Comparison of ENCODE assay signal across 8 cellular contexts in genomic region chr17:30599424-30600061, GRCh38.
A peak's percentile ranks its signal among the peaks of the same experiment; 100 is the strongest.
DNase-seq lines count a peak whose midpoint lies in the region; ATAC-seq and TF ChIP-seq lines count a peak whose summit lies in the region.

No MANE protein-coding gene starts in this region.

- H3K27ac ChIP-seq in tibial nerve: peak overlapping the region; percentile 84 to 96 (median 95)

- peaks cover 0 to 15% (median 4%) of the 10 kb centered on the region in 4 donors for H3K4me1 ChIP-seq in tibial nerve

- H3K27me3 Mint-ChIP-seq in activated naive CD4-positive, alpha-beta T cell treated with anti-CD3 and anti-CD28 coated beads for 36 hours (ENCODE audit: low read depth): peaks cover 2% of the 10 kb centered on the region
- no peaks in the 10 kb centered on the region for H3K27me3 Mint-ChIP-seq in activated T-helper 17 cell treated with anti-CD3 and anti-CD28 coated beads, Interleukin-2, amount 50 U/mL, for 72 hours

- H3K36me3 ChIP-seq in tibial nerve: no peaks in the 10 kb centered on the region

- H3K27me3 ChIP-seq in tibial nerve: no peaks in the 10 kb centered on the region

- 44 to 48% methylated on average over 13 of the region's 13 CpGs for WGBS in tibial nerve, 2 donors

- TF ChIP-seq EP300 in tibial nerve (IDR thresholded peaks at IDR 0.05): no peak

- no peak for TF ChIP-seq POLR2A in tibial nerve (IDR thresholded peaks at IDR 0.05)

- H3K4me1 Mint-ChIP-seq in activated naive CD4-positive, alpha-beta T cell treated with anti-CD3 and anti-CD28 coated beads for 36 hours (ENCODE audit: low read depth): peaks cover 16% of the 10 kb centered on the region
- peaks cover 5% of the 10 kb centered on the region for H3K4me1 Mint-ChIP-seq in activated T-helper 17 cell treated with anti-CD3 and anti-CD28 coated beads, Interleukin-2, amount 50 U/mL, for 72 hours

- peak overlapping the region; percentile 75 to 96 (median 85) for H3K4me3 ChIP-seq in tibial nerve

- H3K9me3 ChIP-seq in tibial nerve: no peaks in the 10 kb centered on the region

- ATAC-seq in activated T-helper 17 cell treated with anti-CD3 and anti-CD28 coated beads, Interleukin-2, amount 50 U/mL, for 72 hours (replicated peaks): no peak
- no peak for ATAC-seq in GM19035 (IDR thresholded peaks at IDR 0.05; ENCODE audit: unreplicated experiment)

- H3K36me3 Mint-ChIP-seq in activated naive CD4-positive, alpha-beta T cell treated with anti-CD3 and anti-CD28 coated beads for 36 hours (ENCODE audit: low read depth): peaks cover 1% of the 10 kb centered on the region
- H3K36me3 Mint-ChIP-seq in activated T-helper 17 cell treated with anti-CD3 and anti-CD28 coated beads, Interleukin-2, amount 50 U/mL, for 72 hours (ENCODE audit: low read depth): no peaks in the 10 kb centered on the region

- peak overlapping the region; percentile 97 for H3K4me3 Mint-ChIP-seq in activated naive CD4-positive, alpha-beta T cell treated with anti-CD3 and anti-CD28 coated beads for 36 hours
- peak overlapping the region; percentile 95 for H3K4me3 Mint-ChIP-seq in activated T-helper 17 cell treated with anti-CD3 and anti-CD28 coated beads, Interleukin-2, amount 50 U/mL, for 72 hours

- H3K27ac Mint-ChIP-seq in activated naive CD4-positive, alpha-beta T cell treated with anti-CD3 and anti-CD28 coated beads for 36 hours: no peak overlapping the region
- peak overlapping the region; percentile 91 for H3K27ac Mint-ChIP-seq in activated T-helper 17 cell treated with anti-CD3 and anti-CD28 coated beads, Interleukin-2, amount 50 U/mL, for 72 hours

- intact Hi-C loops in activated naive CD4-positive, alpha-beta T cell treated with anti-CD3 and anti-CD28 coated beads for 36 hours (cut with micrococcal nuclease): loop anchor here (2.0 to 10.0 kb wide), 4 partner anchors 115 to 482 kb away; partner anchors contain the start of genes ATAD5, GOSR1 and NSRP1

- TF ChIP-seq CTCF in tibial nerve (IDR thresholded peaks at IDR 0.05): no peak

- no peaks in the 10 kb centered on the region for H3K9me3 Mint-ChIP-seq in activated naive CD4-positive, alpha-beta T cell treated with anti-CD3 and anti-CD28 coated beads for 36 hours
- no peaks in the 10 kb centered on the region for H3K9me3 Mint-ChIP-seq in activated T-helper 17 cell treated with anti-CD3 and anti-CD28 coated beads, Interleukin-2, amount 50 U/mL, for 72 hours

- CTCF ChIA-PET in activated naive CD4-positive, alpha-beta T cell treated with anti-CD3 and anti-CD28 coated beads for 36 hours (lab: Charles Lee): interaction anchor here (0.6 kb wide), 1 partner anchor 8 kb away, joined by 3 read pairs; no protein-coding TSS in a partner anchor

- DNase-seq in activated naive CD4-positive, alpha-beta T cell treated with anti-CD3 and anti-CD28 coated beads for 36 hours: no peak
- DNase-seq in activated naive CD4-positive, alpha-beta T cell (lab: John Stamatoyannopoulos, UW): no peak
- DNase-seq in kidney tubule cell (ENCODE audit: low spot score) (peak; percentile 13), tibial nerve (ENCODE audit: low spot score in 2 of 2) (no peak), DMS 273 treated with DMSO at 0.1 percent for 48 hours (lab: John Stamatoyannopoulos, UW) (no peak)
- no peak for DNase-seq in stimulated activated CD4-positive, alpha-beta T cell treated with anti-CD3 and anti-CD28 coated beads, Interleukin-2, amount 100 ng/mL, for 24 hours
